ENCODE assay signal across 15 cellular contexts in the genomic region with DNA sequence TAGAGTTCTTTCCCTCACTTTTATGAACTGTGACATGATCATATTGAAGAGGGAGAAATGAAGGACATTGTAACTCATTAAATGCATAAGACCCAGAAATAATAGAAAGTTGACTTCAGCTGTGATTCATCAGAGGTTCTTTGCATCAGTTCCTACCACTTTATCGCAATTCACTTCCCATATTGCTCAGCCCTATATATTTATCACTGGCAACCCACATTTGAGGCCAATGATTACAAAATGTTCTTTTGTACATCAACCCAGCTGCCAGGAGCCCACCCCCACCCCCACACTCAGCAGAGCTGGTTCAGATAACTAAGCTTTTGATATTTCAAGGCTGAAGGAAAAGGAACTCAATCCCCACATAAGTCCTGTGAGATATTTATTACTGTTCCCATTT. TPM values are rescaled to one million over a fixed set of nuclear protein-coding genes. Genes with fewer than 3 reads are reported as not detected.
DNase-seq lines count a peak whose midpoint lies in the region; ATAC-seq and TF ChIP-seq lines count a peak whose summit lies in the region.
"Had no signal": no experiment of that assay in that cellular context is flagged by ENCODE, and none has a peak within 500 bp of the region (broad histone marks: within the 10 kb centered on the region; RNA-seq: fewer than 3 reads in every experiment).

No MANE protein-coding gene starts in this region.

- H3K4me3 ChIP-seq in gastroesophageal sphincter (no peak overlapping the region), stomach (no peak overlapping the region)
- H3K4me3 ChIP-seq: colonic mucosa, pancreas, transverse colon had no signal

- in situ Hi-C loops in GM13976 (cut with MboI; ENCODE audit: low sequenced_read_pairs, unreplicated experiment): no loop called here

- TF ChIP-seq POLR2A in gastroesophageal sphincter (IDR thresholded peaks at IDR 0.05) (no peak), stomach (IDR thresholded peaks at IDR 0.05) (no peak)

- no peaks in the 10 kb centered on the region for H3K36me3 ChIP-seq in gastroesophageal sphincter
- H3K36me3 ChIP-seq in stomach: no peaks in the 10 kb centered on the region
- H3K36me3 ChIP-seq: colonic mucosa, pancreas, transverse colon had no signal

- 38 to 77% methylated on average over 1 of the region's 1 CpG for WGBS in gastroesophageal sphincter (ENCODE audit: low coverage in 1 of 2), 2 donors
- 41 to 71% (median 47%) methylated on average over 1 of the region's 1 CpG for WGBS in stomach, 5 donors

- DNase-seq in stimulated activated CD4-positive, alpha-beta T cell treated with anti-CD3 and anti-CD28 coated beads, Interleukin-15, amount 100 ng/mL, for 24 hours: peak; percentile 7
- DNase-seq in stimulated activated CD4-positive, alpha-beta T cell treated with anti-CD3 and anti-CD28 coated beads, Interleukin-12 subunit alpha, Interleukin-12 subunit beta, amount 100 ng/mL, for 4 hours: no peak
- DNase-seq in UCSD-AML1 (lab: John Stamatoyannopoulos, UW; ENCODE audit: unreplicated experiment): peak; percentile 21
- no peak for DNase-seq in NCI-H748 treated with DMSO at 0.1 percent for 48 hours (lab: John Stamatoyannopoulos, UW)
- DNase-seq in SW480 (ENCODE audit: low spot score): no peak
- DNase-seq in GM13976 (ENCODE audit: low spot score): no peak
- DNase-seq in stomach: no peak
- DNase-seq: colonic mucosa, NCI-H1092 treated with DMSO at 0.1 percent for 48 hours, NCI-H510A, pancreas, T1000, transverse colon had no signal

- H3K9me3 ChIP-seq in gastroesophageal sphincter (no peaks in the 10 kb centered on the region), stomach (no peaks in the 10 kb centered on the region)
- H3K9me3 ChIP-seq: colonic mucosa, pancreas, transverse colon had no signal

- TF ChIP-seq CTCF in gastroesophageal sphincter (IDR thresholded peaks at IDR 0.05) (no peak), GM13976 (IDR thresholded peaks at IDR 0.05; ENCODE audit: borderline replicate concordance, control extremely low read depth, extremely low read depth, insufficient read depth, missing control alignments) (no peak), stomach (IDR thresholded peaks at IDR 0.05) (no peak)

- H3K27me3 ChIP-seq in gastroesophageal sphincter: no peaks in the 10 kb centered on the region
- no peaks in the 10 kb centered on the region for H3K27me3 ChIP-seq in stomach
- H3K27me3 ChIP-seq: colonic mucosa, pancreas, transverse colon had no signal

- no peak overlapping the region for H3K27ac ChIP-seq in gastroesophageal sphincter
- H3K27ac ChIP-seq in stomach: no peak overlapping the region
- H3K27ac ChIP-seq: colonic mucosa, pancreas, RWPE1, transverse colon had no signal

- peak; percentile 34 for ATAC-seq in gastroesophageal sphincter

- H3K4me1 ChIP-seq in gastroesophageal sphincter (no peaks in the 10 kb centered on the region), stomach (no peaks in the 10 kb centered on the region)
- H3K4me1 ChIP-seq: colonic mucosa, transverse colon had no signal

- intact Hi-C loops in stomach (cut with DNase I; ENCODE audit: low total_unique reads): no loop called here

- no peak for TF ChIP-seq EP300 in gastroesophageal sphincter (IDR thresholded peaks at IDR 0.05)
- TF ChIP-seq EP300 in stomach (IDR thresholded peaks at IDR 0.05): no peak

RNA-seq across cellular contexts. Expression of a gene that starts 51.2 kb away (rescaled TPM):
- total RNA-seq in gastroesophageal sphincter: 10 to 100 TPM; 42.3 to 56.7 (median 53.7) TPM
- total RNA-seq in stomach: 100 to 1,000 TPM in 3 of 5 donors, 10 to 100 TPM in 2; 37.9 to 209 (median 113) TPM
- 10 to 100 TPM; 22.8 to 29.6 (median 24.6) TPM for polyA plus RNA-seq in stomach

Comparison
In these comparisons a context has a peak if more than half of its experiments do, and no peak if none do; other contexts are left out.
1. DNase-seq: peak in stimulated activated CD4-positive, alpha-beta T cell treated with anti-CD3 and anti-CD28 coated beads, Interleukin-15, amount 100 ng/mL, for 24 hours (single experiment) and UCSD-AML1 (single experiment); none in stimulated activated CD4-positive, alpha-beta T cell treated with anti-CD3 and anti-CD28 coated beads, Interleukin-12 subunit alpha, Interleukin-12 subunit beta, amount 100 ng/mL, for 4 hours (single experiment), NCI-H748 treated with DMSO at 0.1 percent for 48 hours (single experiment), SW480 (single experiment), GM13976 (single experiment) and stomach (single experiment).